ENCODE assay signal across 8 cellular contexts in genomic region chr14:103109789-103110415, GRCh38. TPM values are rescaled to one million over a fixed set of nuclear protein-coding genes. Genes with fewer than 3 reads are reported as not detected.
DNase-seq lines count a peak whose midpoint lies in the region; ATAC-seq, FAIRE-seq and TF ChIP-seq lines count a peak whose summit lies in the region.
"Had no signal": no experiment of that assay in that cellular context is flagged by ENCODE, and none has a peak within 500 bp of the region (broad histone marks: within the 10 kb centered on the region; RNA-seq: fewer than 3 reads in every experiment).

No MANE protein-coding gene starts in this region.

- H3K9me3 ChIP-seq in mammary epithelial cell (replicated peaks; ENCODE audit: insufficient read depth, low read length) = no peaks in the 10 kb centered on the region

- peaks cover 13% of the 10 kb centered on the region for H3K4me1 Mint-ChIP-seq in MCF 10A (ENCODE audit: insufficient read depth, unreplicated experiment)

- H3K4me2 ChIP-seq in mammary epithelial cell (ENCODE audit: insufficient read depth, low read depth, low read length) = no peak overlapping the region

- BruUV-seq in MCF 10A (replicated peaks; lab: Mats Ljungman, UMichigan) (no TSS peak), mammary epithelial cell (replicated peaks; lab: Mats Ljungman, UMichigan) (no TSS peak)

- no peak overlapping the region for H3K27ac ChIP-seq in mammary epithelial cell (ENCODE audit: insufficient read depth, low read depth, low read length)

- no peaks in the 10 kb centered on the region for H3K27me3 ChIP-seq in mammary epithelial cell (ENCODE audit: insufficient read depth, low read length)

- H3K27ac Mint-ChIP-seq in MCF 10A (ENCODE audit: low read depth, unreplicated experiment) = no peak overlapping the region
- H3K27ac Mint-ChIP-seq: T-helper 17 cell had no signal

- peak; percentile 74 for DNase-seq in MCF 10A (ENCODE audit: unreplicated experiment)
- no peak for DNase-seq in mammary epithelial cell
- DNase-seq in hepatic stellate cell (ENCODE audit: low spot score) = peak; percentile 94
- DNase-seq in urothelium cell line (ENCODE audit: low spot score) = peak; percentile 67
- DNase-seq in DMS153 treated with DMSO at 0.1 percent for 48 hours (lab: John Stamatoyannopoulos, UW; ENCODE audit: unreplicated experiment) = no peak
- DNase-seq: stimulated activated naive CD4-positive, alpha-beta T cell treated with Interleukin-2 at 50 U/mL for 16 hours; T-helper 17 cell had no signal

- H3K36me3 Mint-ChIP-seq in MCF 10A (ENCODE audit: insufficient read depth, unreplicated experiment) = no peaks in the 10 kb centered on the region

- no peak overlapping the region for H3K9ac ChIP-seq in mammary epithelial cell (ENCODE audit: insufficient read depth, low read length)

- no peak overlapping the region for H3K4me3 ChIP-seq in mammary epithelial cell (replicated peaks in 1 of 3; ENCODE audit: insufficient read depth in 1 of 3, low read depth in 2 of 3, low read length in 3 of 3)

- CTCF ChIA-PET in MCF 10A (lab: Yijun Ruan, JAX) (interaction anchor here (0.6 to 1.3 kb wide), 5 partner anchors 10 to 182 kb away, joined by 3 to 6 read pairs (median 4); no protein-coding TSS in a partner anchor), mammary epithelial cell (lab: Charles Lee; ENCODE audit: low non-redundant PET) (no interaction called here)

- no peaks in the 10 kb centered on the region for H3K79me2 ChIP-seq in mammary epithelial cell (ENCODE audit: insufficient read depth, low read length)

- H3K4me3 Mint-ChIP-seq in MCF 10A (ENCODE audit: unreplicated experiment) = no peak overlapping the region
- H3K4me3 Mint-ChIP-seq: T-helper 17 cell had no signal

- no peak overlapping the region for H2AFZ ChIP-seq in mammary epithelial cell (ENCODE audit: low read depth, low read length)

- 73% methylated on average over 22 of the region's 27 CpGs for WGBS in mammary epithelial cell (ENCODE audit: low coverage, missing lambda C conversion rate)

- no peaks in the 10 kb centered on the region for H3K36me3 ChIP-seq in mammary epithelial cell (ENCODE audit: insufficient read depth, low read length)

- POLR2A ChIA-PET in MCF 10A (lab: Yijun Ruan, JAX) = interaction anchor here (1.4 kb wide), 1 partner anchor 224 kb away, joined by 4 read pairs; the partner anchor contains the start of gene EIF5

- no peaks in the 10 kb centered on the region for H3K9me3 Mint-ChIP-seq in MCF 10A (ENCODE audit: unreplicated experiment)

- no peaks in the 10 kb centered on the region for H3K4me1 ChIP-seq in mammary epithelial cell (ENCODE audit: insufficient read depth, low read length)

- in situ Hi-C loops in mammary epithelial cell (cut with MboI; ENCODE audit: low sequenced_read_pairs in 2 of 2) = loop anchor here in 1 of 2 donors (10.0 kb wide), 1 partner anchor 175 kb away; no protein-coding TSS in a partner anchor

- dilution Hi-C loops in mammary epithelial cell (cut with HindIII; ENCODE audit: low sequenced_read_pairs) = no loop called here

- ATAC-seq in GM19463 (IDR thresholded peaks at IDR 0.05; ENCODE audit: unreplicated experiment) = no peak
- ATAC-seq: T-helper 17 cell had no signal

- FAIRE-seq in urothelium cell line (lab: Jason Lieb, UNC) = peak; percentile 32

- no peaks in the 10 kb centered on the region for H4K20me1 ChIP-seq in mammary epithelial cell (ENCODE audit: insufficient read depth, low read length)

- intact Hi-C loops in MCF 10A (cut with micrococcal nuclease) (loop anchor here (5.0 kb wide), 1 partner anchor 32 kb away; no protein-coding TSS in a partner anchor), mammary epithelial cell (cut with micrococcal nuclease) (no loop called here)

- TF ChIP-seq CTCF in MCF 10A (IDR thresholded peaks at IDR 0.05; ENCODE audit: unreplicated experiment) (no peak), mammary epithelial cell (conservative IDR thresholded peaks at IDR 0.05 in 1 of 2, IDR thresholded peaks at IDR 0.05 in 1 of 2; ENCODE audit: extremely low read depth in 1 of 2, insufficient read depth in 1 of 2, low read depth in 1 of 2, low read length in 2 of 2) (no peak)

- peaks cover 8% of the 10 kb centered on the region for H3K27me3 Mint-ChIP-seq in MCF 10A (ENCODE audit: insufficient read depth, unreplicated experiment)

RNA-seq across cellular contexts. Expression of gene TNFAIP2, which starts 13.4 kb away (rescaled TPM):
- total RNA-seq in MCF 10A (2022) (17.9 and 19.1 TPM in 2 replicates), mammary epithelial cell (1 to 10 TPM; 1.8 to 3.3 TPM)
- 0.14 TPM for polyA plus RNA-seq in mammary epithelial cell
- not detected for polyA minus RNA-seq in mammary epithelial cell

RNA-seq across cellular contexts. Expression of gene EXOC3L4, which starts 15.4 kb away (rescaled TPM):
- not detected in 2 replicates for total RNA-seq in MCF 10A (2022)
- total RNA-seq in mammary epithelial cell = not detected
- not detected for polyA plus RNA-seq in mammary epithelial cell
- polyA minus RNA-seq in mammary epithelial cell = not detected
- total RNA-seq: T-helper 17 cell had no signal

RNA-seq across cellular contexts. Expression of gene LBHD2, which starts 25.9 kb away (rescaled TPM):
- total RNA-seq in MCF 10A (2022) = not detected in 2 replicates
- total RNA-seq in mammary epithelial cell = not detected
- not detected for polyA plus RNA-seq in mammary epithelial cell
- polyA minus RNA-seq in mammary epithelial cell = not detected
- total RNA-seq: T-helper 17 cell had no signal

RNA-seq across cellular contexts. Expression of gene CDC42BPB, which starts 52.6 kb away (rescaled TPM):
- total RNA-seq in MCF 10A (2022) (82.7 and 91.1 TPM in 2 replicates), mammary epithelial cell (10 to 100 TPM; 73.5 to 82.5 TPM)
- 52.4 TPM for polyA plus RNA-seq in mammary epithelial cell
- polyA minus RNA-seq in mammary epithelial cell = 196 TPM

Comparison
In these comparisons a context has a peak if more than half of its experiments do, and no peak if none do; other contexts are left out.
1. DNase-seq: peak in MCF 10A (single experiment), hepatic stellate cell (single experiment) and urothelium cell line (single experiment); none in mammary epithelial cell (single experiment) and DMS153 treated with DMSO at 0.1 percent for 48 hours (single experiment).